Comparison of ENCODE assay signal across 15 cellular contexts in genomic region chr10:45377858-45378257, GRCh38.
"Had no signal": no experiment of that assay in that cellular context is flagged by ENCODE, and none has a peak within 500 bp of the region (broad histone marks: within the 10 kb centered on the region; RNA-seq: fewer than 3 reads in every experiment).

No MANE protein-coding gene starts in this region.

- H3K4me3 ChIP-seq: gastroesophageal sphincter, neural progenitor cell, pancreas, tibial artery had no signal

- H3K27ac ChIP-seq: brain microvascular endothelial cell, gastroesophageal sphincter, neural progenitor cell, tibial artery had no signal

- H3K36me3 ChIP-seq: brain microvascular endothelial cell, gastroesophageal sphincter, neural progenitor cell, pancreas, tibial artery had no signal

- H3K4me3 Mint-ChIP-seq: activated CD8-positive, alpha-beta memory T cell treated with anti-CD3 and anti-CD28 coated beads, Interleukin-2, amount 10 ng/mL, durations not matched to agents 7 days and 5 days; activated naive CD8-positive, alpha-beta T cell; activated T-cell treated with anti-CD3 and anti-CD28 coated beads, Interleukin-2, amount 50 U/mL, for 4 hours; neural progenitor cell had no signal

- H3K27me3 ChIP-seq: pancreas had no signal

- H3K9ac ChIP-seq: neural progenitor cell had no signal

- H3K27ac Mint-ChIP-seq: activated CD8-positive, alpha-beta memory T cell treated with anti-CD3 and anti-CD28 coated beads, Interleukin-2, amount 10 ng/mL, durations not matched to agents 7 days and 5 days; activated naive CD8-positive, alpha-beta T cell; neural progenitor cell had no signal

- H3K9me3 Mint-ChIP-seq: activated T-cell treated with anti-CD3 and anti-CD28 coated beads, Interleukin-2, amount 50 U/mL, for 4 hours had no signal

- H3K9me3 ChIP-seq: gastroesophageal sphincter, pancreas, tibial artery had no signal

- H2AFZ ChIP-seq: neural progenitor cell had no signal

- FAIRE-seq: pancreas had no signal

- H3K4me2 ChIP-seq: neural progenitor cell had no signal

- DNase-seq: activated CD4-positive, alpha-beta T cell treated with anti-CD3 and anti-CD28 coated beads, Interleukin-2, amount 50 U/mL, for 48 hours; activated CD8-positive, alpha-beta memory T cell treated with anti-CD3 and anti-CD28 coated beads, Interleukin-2, amount 10 ng/mL, durations not matched to agents 7 days and 5 days; activated gamma-delta T cell; activated T-cell treated with anti-CD3 and anti-CD28 coated beads, Interleukin-2, amount 50 U/mL, for 4 hours; amygdala; brain microvascular endothelial cell; dermis blood vessel endothelial cell; pancreas; stimulated activated CD4-positive, alpha-beta T cell treated with anti-CD3 and anti-CD28 coated beads, Interleukin-15, amount 100 ng/mL, for 24 hours; stimulated activated CD4-positive, alpha-beta T cell treated with anti-CD3 and anti-CD28 coated beads, Interleukin-4, amount 100 ng/mL, for 4 hours; tibial artery had no signal

- H3K36me3 Mint-ChIP-seq: activated CD8-positive, alpha-beta memory T cell treated with anti-CD3 and anti-CD28 coated beads, Interleukin-2, amount 10 ng/mL, durations not matched to agents 7 days and 5 days; activated naive CD8-positive, alpha-beta T cell had no signal

- ATAC-seq: activated CD4-positive, CD25-positive, alpha-beta regulatory T cell treated with anti-CD3 and anti-CD28 coated beads, Interleukin-2, amount 50 U/mL, for 24 hours; activated CD8-positive, alpha-beta memory T cell treated with anti-CD3 and anti-CD28 coated beads, Interleukin-2, amount 10 ng/mL, durations not matched to agents 7 days and 5 days; activated T-cell treated with anti-CD3 and anti-CD28 coated beads, Interleukin-2, amount 50 U/mL, for 4 hours; gastroesophageal sphincter; pancreas had no signal
